Comparison of ENCODE assay signal across 1 cellular context in genomic region chr5:134794136-134794535, GRCh38.
TF ChIP-seq lines count a peak whose summit lies in the region.

No MANE protein-coding gene starts in this region.

TF ChIP-seq in GM23338, 12 proteins besides CTCF, POLR2A, EP300 and RAD21:
- TF ChIP-seq ZNF331 (CRISPR knock-in tag; IDR thresholded peaks at IDR 0.05; ENCODE audit: low read depth) (no peak), JUNB (IDR thresholded peaks at IDR 0.05; ENCODE audit: unreplicated experiment) (no peak), CREB1 (CRISPR knock-in tag; IDR thresholded peaks at IDR 0.05; ENCODE audit: low read depth) (no peak), REST (IDR thresholded peaks at IDR 0.05; ENCODE audit: unreplicated experiment) (no peak), STAT1 (IDR thresholded peaks at IDR 0.05; ENCODE audit: unreplicated experiment) (no peak), ZNF462 (CRISPR knock-in tag; IDR thresholded peaks at IDR 0.05) (no peak), EZH2phosphoT487 (IDR thresholded peaks at IDR 0.05; ENCODE audit: unreplicated experiment) (no peak), NANOG (IDR thresholded peaks at IDR 0.05; ENCODE audit: borderline replicate concordance) (no peak), POLR2AphosphoS5 (IDR thresholded peaks at IDR 0.05; ENCODE audit: low read depth) (no peak), ETS1 (IDR thresholded peaks at IDR 0.05) (no peak), EZH2 (IDR thresholded peaks at IDR 0.05; ENCODE audit: low read depth, unreplicated experiment) (no peak), ZNF114 (CRISPR knock-in tag; IDR thresholded peaks at IDR 0.05) (no peak)
